In genomic region chr2:237209046-237209375, GRCh38 we compare ENCODE assay signal across 22 cellular contexts.
A peak's percentile ranks its signal among the peaks of the same experiment; 100 is the strongest.
DNase-seq lines count a peak whose midpoint lies in the region; ATAC-seq and TF ChIP-seq lines count a peak whose summit lies in the region.
"Had no signal": no experiment of that assay in that cellular context is flagged by ENCODE, and none has a peak within 500 bp of the region (broad histone marks: within the 10 kb centered on the region; RNA-seq: fewer than 3 reads in every experiment).

No MANE protein-coding gene starts in this region.

- no peak for TF ChIP-seq EP300 in transverse colon (IDR thresholded peaks at IDR 0.05; ENCODE audit: low read depth)

- H2AK5ac ChIP-seq in IMR-90 (ENCODE audit: low read depth, low read length) = peak overlapping the region; percentile 93

- in situ Hi-C loops in IMR-90 (cut with MboI; ENCODE audit: low sequenced_read_pairs) (no loop called here), transverse colon (cut with MboI; ENCODE audit: low pct_ligation_motif_present in 1 of 4, low pct_unique_long_range_greater_than_20kb in 1 of 4, low sequenced_read_pairs in 3 of 4) (no loop called here)

- H3K9me1 ChIP-seq in IMR-90 (ENCODE audit: insufficient read depth, low read length) = peaks cover 48% of the 10 kb centered on the region

- H3K56ac ChIP-seq in IMR-90 (ENCODE audit: extremely low read depth, insufficient read depth, low read length) = peak overlapping the region; percentile 84

- H3K9me3 Mint-ChIP-seq in nephron = no peaks in the 10 kb centered on the region
- no peaks in the 10 kb centered on the region for H3K9me3 Mint-ChIP-seq in activated CD8-positive, alpha-beta T cell treated with anti-CD3 and anti-CD28 coated beads for 36 hours
- H3K9me3 Mint-ChIP-seq in stimulated activated naive CD8-positive, alpha-beta T cell treated with anti-CD3 and anti-CD28 coated beads, Interleukin-15, amount 100 ng/mL, for 72 hours = no peaks in the 10 kb centered on the region
- H3K9me3 Mint-ChIP-seq: activated naive CD8-positive, alpha-beta T cell treated with anti-CD3 and anti-CD28 coated beads, Interleukin-2, amount 50 U/mL, for 24 hours had no signal

- H4K20me1 ChIP-seq in IMR-90 (ENCODE audit: insufficient read depth, low read length) = no peaks in the 10 kb centered on the region

- H3K9me3 ChIP-seq in IMR-90 (ENCODE audit: control insufficient read depth, insufficient read depth, low read length) = no peaks in the 10 kb centered on the region
- no peaks in the 10 kb centered on the region for H3K9me3 ChIP-seq in colonic mucosa
- no peaks in the 10 kb centered on the region for H3K9me3 ChIP-seq in transverse colon
- H3K9me3 ChIP-seq: BE2C, mucosa of descending colon, thoracic aorta had no signal

- no peaks in the 10 kb centered on the region for H3K36me3 Mint-ChIP-seq in nephron (ENCODE audit: low read depth)
- H3K36me3 Mint-ChIP-seq in activated CD8-positive, alpha-beta T cell treated with anti-CD3 and anti-CD28 coated beads for 36 hours (ENCODE audit: low read depth) = no peaks in the 10 kb centered on the region

- BruUV-seq in IMR-90 (replicated peaks; lab: Mats Ljungman, UMichigan) = no TSS peak

- H2BK20ac ChIP-seq in IMR-90 (ENCODE audit: low read depth, low read length) = peak overlapping the region; percentile 90

- H3K9ac ChIP-seq in IMR-90 (ENCODE audit: low read depth, low read length) = peak overlapping the region; percentile 56
- H3K9ac ChIP-seq in colonic mucosa (ENCODE audit: low read depth in 2 of 2, low read length in 2 of 2) = no peak overlapping the region

- H3K4me3 ChIP-seq in IMR-90 (ENCODE audit: insufficient read depth, low read depth, low read length) (no peak overlapping the region), colonic mucosa (no peak overlapping the region), transverse colon (no peak overlapping the region)
- H3K4me3 ChIP-seq: mucosa of descending colon, thoracic aorta had no signal

- peak overlapping the region; percentile 18 for H2AK9ac ChIP-seq in IMR-90 (replicated peaks; ENCODE audit: low read depth, low read length, poor library complexity)

- H3K27me3 Mint-ChIP-seq in nephron (ENCODE audit: low read depth) = peaks cover 6% of the 10 kb centered on the region
- peaks cover 24% of the 10 kb centered on the region for H3K27me3 Mint-ChIP-seq in activated CD8-positive, alpha-beta T cell treated with anti-CD3 and anti-CD28 coated beads for 36 hours
- peaks cover 23% of the 10 kb centered on the region for H3K27me3 Mint-ChIP-seq in stimulated activated naive CD8-positive, alpha-beta T cell treated with anti-CD3 and anti-CD28 coated beads, Interleukin-15, amount 100 ng/mL, for 72 hours

- peak overlapping the region; percentile 99 for H2BK15ac ChIP-seq in IMR-90 (ENCODE audit: low read depth, low read length)

- TF ChIP-seq CTCF in IMR-90 (conservative IDR thresholded peaks at IDR 0.05; ENCODE audit: low read depth, low read length) (no peak), colonic mucosa (IDR thresholded peaks at IDR 0.05) (no peak), nephron (IDR thresholded peaks at IDR 0.05; ENCODE audit: unreplicated experiment in 3 of 3) (no peak), transverse colon (IDR thresholded peaks at IDR 0.05) (no peak)
- no peak for TF ChIP-seq CTCF in activated CD8-positive, alpha-beta T cell treated with anti-CD3 and anti-CD28 coated beads for 36 hours (IDR thresholded peaks at IDR 0.05)

- H3K27me3 ChIP-seq in IMR-90 (ENCODE audit: control insufficient read depth, insufficient read depth, low read length) (no peaks in the 10 kb centered on the region), colonic mucosa (no peaks in the 10 kb centered on the region), transverse colon (no peaks in the 10 kb centered on the region)
- H3K27me3 ChIP-seq: BE2C had no signal

- H3K79me1 ChIP-seq in IMR-90 (ENCODE audit: low read depth in 1 of 2, low read length in 2 of 2) = peaks cover 0 to 48% of the 10 kb centered on the region in 2 experiments; a peak in 3 of 4 replicates

- ATAC-seq in IMR-90 (ENCODE audit: low read depth) = no peak
- no peak for ATAC-seq in activated CD8-positive, alpha-beta T cell treated with anti-CD3 and anti-CD28 coated beads for 36 hours
- no peak for ATAC-seq in stimulated activated naive CD8-positive, alpha-beta T cell treated with anti-CD3 and anti-CD28 coated beads, Interleukin-15, amount 100 ng/mL, for 72 hours
- ATAC-seq: activated naive CD8-positive, alpha-beta T cell treated with anti-CD3 and anti-CD28 coated beads, Interleukin-2, amount 50 U/mL, for 24 hours; foreskin keratinocyte had no signal

- peak overlapping the region; percentile 95 for H3K4ac ChIP-seq in IMR-90 (ENCODE audit: low read depth, low read length)

- peak overlapping the region; percentile 81 for H3K23ac ChIP-seq in IMR-90 (ENCODE audit: low read depth, low read length)

- peak overlapping the region; percentile 93 for H2BK5ac ChIP-seq in IMR-90 (ENCODE audit: low read depth, low read length, poor library complexity, severe bottlenecking)

- no peak for TF ChIP-seq RAD21 in IMR-90 (IDR thresholded peaks at IDR 0.05; ENCODE audit: low read length)

- no peak overlapping the region for H3K4me2 ChIP-seq in IMR-90 (ENCODE audit: low read depth, low read length)

- H3K27ac ChIP-seq in IMR-90 (ENCODE audit: insufficient read depth, low read length) = peak overlapping the region; percentile 96
- peak overlapping the region; percentile 36 for H3K27ac ChIP-seq in colonic mucosa
- peak overlapping the region; percentile 23 to 78 (median 72) for H3K27ac ChIP-seq in transverse colon
- H3K27ac ChIP-seq: foreskin keratinocyte, thoracic aorta, WERI-Rb-1 had no signal

- CTCF ChIA-PET in IMR-90 (lab: Yijun Ruan, JAX) = no interaction called here
- CTCF ChIA-PET in activated CD8-positive, alpha-beta T cell treated with anti-CD3 and anti-CD28 coated beads for 36 hours (lab: Charles Lee) = no interaction called here

- H3K18ac ChIP-seq in IMR-90 (ENCODE audit: low read depth, low read length) = peak overlapping the region; percentile 79

- POLR2A ChIA-PET in IMR-90 (lab: Charles Lee; ENCODE audit: unreplicated experiment) = no interaction called here
- POLR2A ChIA-PET in activated CD8-positive, alpha-beta T cell treated with anti-CD3 and anti-CD28 coated beads for 36 hours (lab: Charles Lee) = no interaction called here

- H4K91ac ChIP-seq in IMR-90 (ENCODE audit: insufficient read depth, low read depth, low read length) = peak overlapping the region; percentile 96

- 95% methylated on average over 6 of the region's 10 CpGs; no CpG with 5 or more reads in 1 of the 2 experiments for WGBS in IMR-90 (ENCODE audit: extremely low coverage in 2 of 2, insufficient read length in 1 of 2), 2 experiments
- WGBS in transverse colon (ENCODE audit: low coverage in 1 of 2), 2 donors = 79% methylated on average over 10 of the region's 10 CpGs; no CpG with 5 or more reads in 1 of the 2 donors

- H2AFZ ChIP-seq in IMR-90 (replicated peaks; ENCODE audit: low read length, poor library complexity) = peak overlapping the region; percentile 78

- H3K4me1 ChIP-seq in IMR-90 (ENCODE audit: control insufficient read depth, insufficient read depth, low read length) = peaks cover 33% of the 10 kb centered on the region
- H3K4me1 ChIP-seq in colonic mucosa = no peaks in the 10 kb centered on the region
- peaks cover 2 to 16% (median 8%) of the 10 kb centered on the region in 4 donors for H3K4me1 ChIP-seq in transverse colon
- H3K4me1 ChIP-seq: foreskin keratinocyte had no signal

- H4K5ac ChIP-seq in IMR-90 (ENCODE audit: low read depth, low read length) = peak overlapping the region; percentile 65

- peak overlapping the region; percentile 97 for H2BK120ac ChIP-seq in IMR-90 (ENCODE audit: low read depth, low read length)

- H3K4me1 Mint-ChIP-seq in nephron = peaks cover 39% of the 10 kb centered on the region
- H3K4me1 Mint-ChIP-seq in activated CD8-positive, alpha-beta T cell treated with anti-CD3 and anti-CD28 coated beads for 36 hours (ENCODE audit: low read depth) = no peaks in the 10 kb centered on the region
- no peaks in the 10 kb centered on the region for H3K4me1 Mint-ChIP-seq in stimulated activated naive CD8-positive, alpha-beta T cell treated with anti-CD3 and anti-CD28 coated beads, Interleukin-15, amount 100 ng/mL, for 72 hours
- H3K4me1 Mint-ChIP-seq: activated naive CD8-positive, alpha-beta T cell treated with anti-CD3 and anti-CD28 coated beads, Interleukin-2, amount 50 U/mL, for 24 hours had no signal

- DNase-seq in IMR-90 = no peak
- DNase-seq in colonic mucosa = no peak
- no peak for DNase-seq in transverse colon
- DNase-seq in activated CD8-positive, alpha-beta T cell treated with anti-CD3 and anti-CD28 coated beads for 36 hours = no peak
- no peak for DNase-seq in NCI-H2196 treated with DMSO at 0.1 percent for 48 hours (lab: John Stamatoyannopoulos, UW; ENCODE audit: unreplicated experiment)
- DNase-seq in stimulated activated naive CD8-positive, alpha-beta T cell treated with anti-CD3 and anti-CD28 coated beads, Interleukin-15, amount 100 ng/mL, for 72 hours = no peak
- DNase-seq: activated CD4-positive, alpha-beta T cell treated with anti-CD3 and anti-CD28 coated beads, Interleukin-2, amount 50 U/mL, for 1 hour; activated CD8-positive, alpha-beta memory T cell treated with anti-CD3 and anti-CD28 coated beads, Interleukin-2, amount 50 U/mL, for 48 hours; activated effector memory CD4-positive, alpha-beta T cell treated with Interleukin-2 at 50 U/mL for 16 hours; activated naive CD8-positive, alpha-beta T cell treated with anti-CD3 and anti-CD28 coated beads, Interleukin-2, amount 50 U/mL, for 24 hours; BE2C; COR-L47; dermis blood vessel endothelial cell; foreskin keratinocyte; kidney glomerular epithelial cell; mucosa of descending colon; NCI-H1092; NCI-H1930; NCI-H226; WERI-Rb-1 had no signal

- H3K27ac Mint-ChIP-seq in nephron = peak overlapping the region; percentile 80 to 92 (median 91)
- no peak overlapping the region for H3K27ac Mint-ChIP-seq in activated CD8-positive, alpha-beta T cell treated with anti-CD3 and anti-CD28 coated beads for 36 hours
- H3K27ac Mint-ChIP-seq in stimulated activated naive CD8-positive, alpha-beta T cell treated with anti-CD3 and anti-CD28 coated beads, Interleukin-15, amount 100 ng/mL, for 72 hours = no peak overlapping the region
- H3K27ac Mint-ChIP-seq: activated naive CD8-positive, alpha-beta T cell treated with anti-CD3 and anti-CD28 coated beads, Interleukin-2, amount 50 U/mL, for 24 hours had no signal

- TF ChIP-seq POLR2A in IMR-90 (IDR thresholded peaks at IDR 0.05; ENCODE audit: low read depth, low read length) (no peak; the same call in 1 of the 2 replicates), transverse colon (IDR thresholded peaks at IDR 0.05) (no peak)

- H3K14ac ChIP-seq in IMR-90 (replicated peaks; ENCODE audit: low read depth, low read length) = peak overlapping the region; percentile 96

- H3K36me3 ChIP-seq in IMR-90 (ENCODE audit: control insufficient read depth, insufficient read depth, low read length) = no peaks in the 10 kb centered on the region
- H3K36me3 ChIP-seq in colonic mucosa = no peaks in the 10 kb centered on the region
- H3K36me3 ChIP-seq in transverse colon = no peaks in the 10 kb centered on the region
- H3K36me3 ChIP-seq: BE2C, thoracic aorta, WERI-Rb-1 had no signal

- H4K8ac ChIP-seq in IMR-90 (ENCODE audit: low read depth in 2 of 2, low read length in 2 of 2) = peak overlapping the region; percentile 63 to 97

- intact Hi-C loops in IMR-90 (cut with micrococcal nuclease) (no loop called here), colonic mucosa (cut with DNase I) (no loop called here), transverse colon (cut with DNase I; ENCODE audit: low total_unique reads) (no loop called here)
- intact Hi-C loops in activated CD8-positive, alpha-beta T cell treated with anti-CD3 and anti-CD28 coated beads for 36 hours (cut with micrococcal nuclease) = no loop called here

- dilution Hi-C loops in IMR-90 (cut with HindIII; ENCODE audit: low sequenced_read_pairs, unreplicated experiment) = no loop called here

- H3K4me3 Mint-ChIP-seq in nephron = no peak overlapping the region
- no peak overlapping the region for H3K4me3 Mint-ChIP-seq in activated CD8-positive, alpha-beta T cell treated with anti-CD3 and anti-CD28 coated beads for 36 hours
- H3K4me3 Mint-ChIP-seq in stimulated activated naive CD8-positive, alpha-beta T cell treated with anti-CD3 and anti-CD28 coated beads, Interleukin-15, amount 100 ng/mL, for 72 hours = no peak overlapping the region
- H3K4me3 Mint-ChIP-seq: activated naive CD8-positive, alpha-beta T cell treated with anti-CD3 and anti-CD28 coated beads, Interleukin-2, amount 50 U/mL, for 24 hours had no signal

Comparison
In these comparisons a context has a peak if more than half of its experiments do, and no peak if none do; other contexts are left out.
1. H3K27ac ChIP-seq: peak in every context shown above with its lines; median percentile 96 in IMR-90; 72 in transverse colon; 36 in colonic mucosa.
2. H3K27ac Mint-ChIP-seq: peak in nephron (3 of 3); none in activated CD8-positive, alpha-beta T cell treated with anti-CD3 and anti-CD28 coated beads for 36 hours (single experiment) and stimulated activated naive CD8-positive, alpha-beta T cell treated with anti-CD3 and anti-CD28 coated beads, Interleukin-15, amount 100 ng/mL, for 72 hours (0 of 2).